15 cellular contexts compared by ENCODE assay signal in genomic region chr2:58680938-58681337, GRCh38.
DNase-seq lines count a peak whose midpoint lies in the region; ATAC-seq, FAIRE-seq and TF ChIP-seq lines count a peak whose summit lies in the region.
"Had no signal": no experiment of that assay in that cellular context is flagged by ENCODE, and none has a peak within 500 bp of the region (broad histone marks: within the 10 kb centered on the region; RNA-seq: fewer than 3 reads in every experiment).

No MANE protein-coding gene starts in this region.

- H3K27ac ChIP-seq in foreskin keratinocyte (no peak overlapping the region), upper lobe of left lung (no peak overlapping the region), tibial artery (no peak overlapping the region)
- H3K27ac ChIP-seq: left lung, prostate gland, testis had no signal

- FAIRE-seq in G401.6 (lab: Jason Lieb, UNC) = peak; percentile 92

- DNase-seq in NCI-H1694 (lab: John Stamatoyannopoulos, UW) (peak; percentile 26), SW480 (ENCODE audit: low spot score) (peak; percentile 3), foreskin keratinocyte (no peak), upper lobe of left lung (no peak), tibial artery (no peak)
- no peak for DNase-seq in stimulated activated CD8-positive, alpha-beta memory T cell treated with anti-CD3 and anti-CD28 coated beads, Interleukin-4, amount 100 ng/mL, for 48 hours
- DNase-seq: activated CD4-positive, alpha-beta T cell treated with anti-CD3 and anti-CD28 coated beads for 36 hours; activated T-cell treated with anti-CD3 and anti-CD28 coated beads for 4 hours; CD8-positive, alpha-beta T cell; left lung; naive B cell; testis had no signal

- no peak overlapping the region for H3K4me3 ChIP-seq in upper lobe of left lung
- H3K4me3 ChIP-seq in tibial artery = no peak overlapping the region
- H3K4me3 ChIP-seq: left lung, prostate gland, testis had no signal

- H3K27me3 ChIP-seq in foreskin keratinocyte = no peaks in the 10 kb centered on the region
- no peaks in the 10 kb centered on the region for H3K27me3 ChIP-seq in upper lobe of left lung
- H3K27me3 ChIP-seq in tibial artery = no peaks in the 10 kb centered on the region
- H3K27me3 ChIP-seq: left lung, testis had no signal

- H3K4me1 ChIP-seq in foreskin keratinocyte (no peaks in the 10 kb centered on the region), upper lobe of left lung (no peaks in the 10 kb centered on the region), tibial artery (no peaks in the 10 kb centered on the region)
- H3K4me1 ChIP-seq: left lung, prostate gland, testis had no signal

- TF ChIP-seq POLR2A in upper lobe of left lung (IDR thresholded peaks at IDR 0.05) = no peak

- peak; percentile 51 for TF ChIP-seq CTCF in foreskin keratinocyte (conservative IDR thresholded peaks at IDR 0.05)
- no peak for TF ChIP-seq CTCF in upper lobe of left lung (IDR thresholded peaks at IDR 0.05)
- TF ChIP-seq CTCF in tibial artery (IDR thresholded peaks at IDR 0.05) = no peak

- no peak for TF ChIP-seq EP300 in upper lobe of left lung (IDR thresholded peaks at IDR 0.05)

- 92 to 95% methylated on average over 1 of the region's 1 CpG for WGBS in upper lobe of left lung, 2 donors

- intact Hi-C loops in tibial artery (cut with DNase I; ENCODE audit: low total_unique reads) = no loop called here

- H3K36me3 ChIP-seq in upper lobe of left lung (no peaks in the 10 kb centered on the region), tibial artery (no peaks in the 10 kb centered on the region)
- H3K36me3 ChIP-seq: left lung, prostate gland had no signal

- H3K9me3 ChIP-seq in upper lobe of left lung (no peaks in the 10 kb centered on the region), tibial artery (no peaks in the 10 kb centered on the region)
- H3K9me3 ChIP-seq: left lung, prostate gland, testis had no signal

- ATAC-seq in foreskin keratinocyte (no peak), upper lobe of left lung (ENCODE audit: low FRiP score in 2 of 2) (no peak), GM21825 (IDR thresholded peaks at IDR 0.05; ENCODE audit: unreplicated experiment) (no peak)
- ATAC-seq: activated CD4-positive, alpha-beta T cell treated with anti-CD3 and anti-CD28 coated beads for 36 hours; CD8-positive, alpha-beta T cell; left lung had no signal

Comparison
In these comparisons a context has a peak if more than half of its experiments do, and no peak if none do; other contexts are left out.
1. DNase-seq: peak in NCI-H1694 (single experiment) and SW480 (single experiment); none in foreskin keratinocyte (0 of 2), upper lobe of left lung (0 of 2), stimulated activated CD8-positive, alpha-beta memory T cell treated with anti-CD3 and anti-CD28 coated beads, Interleukin-4, amount 100 ng/mL, for 48 hours (single experiment) and tibial artery (0 of 2).